24 cellular contexts compared by ENCODE assay signal in the genomic region with DNA sequence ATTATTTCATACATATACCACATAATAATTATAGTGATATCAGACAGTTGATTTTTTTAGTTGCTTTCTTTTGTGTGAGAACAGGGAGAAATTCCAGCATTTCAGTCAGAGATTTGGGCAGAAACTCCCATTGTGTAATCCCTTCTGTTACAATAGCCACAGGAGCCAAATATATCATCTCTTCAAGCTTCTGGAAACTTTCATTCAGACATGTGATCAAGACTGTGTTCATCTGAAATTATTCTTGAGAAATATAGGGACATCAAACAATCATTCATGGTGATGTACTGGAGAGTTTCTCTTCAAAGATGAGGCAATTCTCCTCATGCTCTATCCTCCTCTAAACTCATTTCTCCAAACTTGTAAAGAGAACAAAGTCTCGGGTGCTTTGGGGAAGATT.
"Had no signal": no experiment of that assay in that cellular context is flagged by ENCODE, and none has a peak within 500 bp of the region (broad histone marks: within the 10 kb centered on the region; RNA-seq: fewer than 3 reads in every experiment).

No MANE protein-coding gene starts in this region.

- H3K36me3 Mint-ChIP-seq: natural killer cell; neural progenitor cell; stimulated activated naive B cell treated with anti-CD40 and anti-IgM and Interleukin-4, amounts not matched to agents 10 μg/mL and 1 μg/mL and 100 μg/mL, for 72 hours; WTC11 had no signal

- H3K27ac Mint-ChIP-seq: activated CD4-positive, alpha-beta memory T cell treated with anti-CD3 and anti-CD28 coated beads, Interleukin-2, amount 10 ng/mL, durations not matched to agents 7 days and 5 days; activated CD4-positive, alpha-beta T cell treated with anti-CD3 and anti-CD28 coated beads, Interleukin-2, amount 10 ng/mL, durations not matched to agents 7 days and 5 days; activated T-cell treated with anti-CD3 and anti-CD28 coated beads, Interleukin-2, amount 50 U/mL, for 24 hours; natural killer cell; neural progenitor cell; stimulated activated naive B cell treated with anti-CD40 and anti-IgM and Interleukin-4, amounts not matched to agents 10 μg/mL and 1 μg/mL and 100 μg/mL, for 72 hours; T-helper 17 cell; WTC11 had no signal

- DNase-seq: activated CD4-positive, alpha-beta memory T cell treated with anti-CD3 and anti-CD28 coated beads, Interleukin-2, amount 10 ng/mL, durations not matched to agents 7 days and 5 days; activated CD4-positive, alpha-beta T cell treated with anti-CD3 and anti-CD28 coated beads for 1 hour; activated CD4-positive, alpha-beta T cell treated with anti-CD3 and anti-CD28 coated beads, Interleukin-2, amount 10 ng/mL, durations not matched to agents 7 days and 5 days; activated CD8-positive, alpha-beta memory T cell treated with anti-CD3 and anti-CD28 coated beads, Interleukin-2, amount 50 U/mL, for 48 hours; activated gamma-delta T cell; activated naive CD4-positive, alpha-beta T cell treated with anti-CD3 and anti-CD28 coated beads, Interleukin-2, amount 50 U/mL, for 16 hours; activated T-cell treated with anti-CD3 and anti-CD28 coated beads, Interleukin-2, amount 50 U/mL, for 24 hours; dermis blood vessel endothelial cell; effector CD4-positive, alpha-beta T cell; foreskin fibroblast; left ventricle myocardium inferior; mesendoderm; natural killer cell; occipital lobe; psoas muscle; stimulated activated CD4-positive, alpha-beta T cell treated with anti-CD3 and anti-CD28 coated beads, Interleukin-15, amount 100 ng/mL, for 24 hours; stimulated activated CD4-positive, alpha-beta T cell treated with anti-CD3 and anti-CD28 coated beads, Interleukin-2, amount 100 ng/mL, for 24 hours; stimulated activated naive B cell treated with anti-CD40 and anti-IgM and Interleukin-4, amounts not matched to agents 10 μg/mL and 1 μg/mL and 100 μg/mL, for 72 hours; stomach; T-helper 17 cell had no signal

- H3K4me3 ChIP-seq: left ventricle myocardium inferior, lung, neural progenitor cell, psoas muscle, stomach, tibial nerve had no signal

- ATAC-seq: natural killer cell; psoas muscle; stimulated activated naive B cell treated with anti-CD40 and anti-IgM and Interleukin-4, amounts not matched to agents 10 μg/mL and 1 μg/mL and 100 μg/mL, for 72 hours; T-helper 17 cell; WTC11 had no signal

- H3K9me3 Mint-ChIP-seq: activated CD4-positive, alpha-beta memory T cell treated with anti-CD3 and anti-CD28 coated beads, Interleukin-2, amount 10 ng/mL, durations not matched to agents 7 days and 5 days; activated CD4-positive, alpha-beta T cell treated with anti-CD3 and anti-CD28 coated beads, Interleukin-2, amount 10 ng/mL, durations not matched to agents 7 days and 5 days; activated T-cell treated with anti-CD3 and anti-CD28 coated beads, Interleukin-2, amount 50 U/mL, for 24 hours; natural killer cell; neural progenitor cell; stimulated activated naive B cell treated with anti-CD40 and anti-IgM and Interleukin-4, amounts not matched to agents 10 μg/mL and 1 μg/mL and 100 μg/mL, for 72 hours; WTC11 had no signal

- H3K4me3 Mint-ChIP-seq: activated CD4-positive, alpha-beta memory T cell treated with anti-CD3 and anti-CD28 coated beads, Interleukin-2, amount 10 ng/mL, durations not matched to agents 7 days and 5 days; activated CD4-positive, alpha-beta T cell treated with anti-CD3 and anti-CD28 coated beads, Interleukin-2, amount 10 ng/mL, durations not matched to agents 7 days and 5 days; activated T-cell treated with anti-CD3 and anti-CD28 coated beads, Interleukin-2, amount 50 U/mL, for 24 hours; natural killer cell; neural progenitor cell; stimulated activated naive B cell treated with anti-CD40 and anti-IgM and Interleukin-4, amounts not matched to agents 10 μg/mL and 1 μg/mL and 100 μg/mL, for 72 hours; T-helper 17 cell; WTC11 had no signal

- H3K4me1 Mint-ChIP-seq: activated CD4-positive, alpha-beta memory T cell treated with anti-CD3 and anti-CD28 coated beads, Interleukin-2, amount 10 ng/mL, durations not matched to agents 7 days and 5 days; activated CD4-positive, alpha-beta T cell treated with anti-CD3 and anti-CD28 coated beads, Interleukin-2, amount 10 ng/mL, durations not matched to agents 7 days and 5 days; natural killer cell; stimulated activated naive B cell treated with anti-CD40 and anti-IgM and Interleukin-4, amounts not matched to agents 10 μg/mL and 1 μg/mL and 100 μg/mL, for 72 hours; T-helper 17 cell had no signal
